Comparison of ENCODE assay signal across 26 cellular contexts in the genomic region with DNA sequence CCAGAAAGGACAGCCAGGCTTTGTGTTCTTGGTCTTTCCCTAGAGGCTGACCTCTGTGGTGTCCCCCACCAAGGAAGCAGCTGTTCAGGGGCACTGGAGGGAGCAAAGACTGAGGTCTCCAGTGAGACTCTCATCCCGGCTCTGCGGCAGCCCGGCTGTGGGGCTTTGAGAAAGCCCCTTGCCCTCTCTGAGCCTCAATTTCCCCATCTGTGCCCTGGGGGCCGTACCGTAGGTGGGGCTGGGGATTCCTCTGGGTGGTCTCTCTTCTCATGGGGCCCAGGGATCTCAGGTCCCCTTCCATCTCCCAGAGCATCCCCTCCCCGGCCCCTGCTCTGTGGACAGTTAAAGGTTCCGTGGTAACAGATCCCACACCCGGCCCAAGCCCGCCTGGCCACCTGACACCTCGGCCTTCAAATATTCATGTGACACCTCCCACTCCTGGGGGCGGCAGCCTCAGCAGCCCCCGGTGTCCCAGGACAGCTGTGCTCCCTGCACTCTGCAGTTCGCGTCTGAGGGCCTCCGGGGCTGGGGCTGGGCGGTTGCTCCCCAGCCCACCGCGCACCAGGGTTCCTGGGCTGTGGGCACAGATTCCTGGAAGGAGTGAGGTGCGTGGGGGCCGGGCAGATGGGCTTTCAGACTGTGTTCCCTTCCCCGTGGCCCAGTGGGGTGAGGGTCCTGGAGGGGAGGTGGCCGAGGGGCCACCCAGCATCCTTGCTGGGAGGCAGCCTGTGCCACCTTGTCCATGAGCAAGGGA. TPM values are rescaled to one million over a fixed set of nuclear protein-coding genes. Genes with fewer than 3 reads are reported as not detected.
DNase-seq lines count a peak whose midpoint lies in the region; ATAC-seq, FAIRE-seq and TF ChIP-seq lines count a peak whose summit lies in the region.
"Had no signal": no experiment of that assay in that cellular context is flagged by ENCODE, and none has a peak within 500 bp of the region (broad histone marks: within the 10 kb centered on the region; RNA-seq: fewer than 3 reads in every experiment).

No MANE protein-coding gene starts in this region.

- no peak overlapping the region for H3K4me3 ChIP-seq in endodermal cell (ENCODE audit: low read length)
- no peak overlapping the region for H3K4me3 ChIP-seq in mucosa of descending colon
- H3K4me3 ChIP-seq: A549, GM23248, SJSA1 had no signal

- H3K36me3 ChIP-seq in endodermal cell (ENCODE audit: control insufficient read depth, insufficient read depth, low read length) (no peaks in the 10 kb centered on the region), mucosa of descending colon (ENCODE audit: low read depth) (no peaks in the 10 kb centered on the region)
- H3K36me3 ChIP-seq: BE2C, SJSA1 had no signal

- TF ChIP-seq CTCF in natural killer cell (IDR thresholded peaks at IDR 0.05), result no peak
- no peak for TF ChIP-seq CTCF in endodermal cell (conservative IDR thresholded peaks at IDR 0.05)
- TF ChIP-seq CTCF in mucosa of descending colon (IDR thresholded peaks at IDR 0.05), result no peak

- H3K9me3 Mint-ChIP-seq in natural killer cell treated with Interleukin-12 subunit alpha and Interleukin-12 subunit beta and Interleukin-15 and Interleukin-18, amount 100 ng/mL, for 72 hours, result no peaks in the 10 kb centered on the region
- H3K9me3 Mint-ChIP-seq in natural killer cell (no peaks in the 10 kb centered on the region), endodermal cell (no peaks in the 10 kb centered on the region)
- H3K9me3 Mint-ChIP-seq: CD4-positive, alpha-beta T cell had no signal

- WGBS in endodermal cell (ENCODE audit: insufficient coverage in 1 of 2, insufficient read length in 1 of 2), 2 experiments, result 81 to 87% methylated on average over 6 to 22 of the region's 22 CpGs

- no peak overlapping the region for H3K27ac Mint-ChIP-seq in natural killer cell treated with Interleukin-12 subunit alpha and Interleukin-12 subunit beta and Interleukin-15 and Interleukin-18, amount 100 ng/mL, for 72 hours
- no peak overlapping the region for H3K27ac Mint-ChIP-seq in natural killer cell
- H3K27ac Mint-ChIP-seq in endodermal cell, result no peak overlapping the region
- H3K27ac Mint-ChIP-seq: CD4-positive, alpha-beta T cell had no signal

- peaks cover 6% of the 10 kb centered on the region for H3K27me3 ChIP-seq in endodermal cell (ENCODE audit: control insufficient read depth, insufficient read depth, low read length, poor library complexity, severe bottlenecking)
- H3K27me3 ChIP-seq: BE2C, SJSA1 had no signal

- H3K4me1 Mint-ChIP-seq in natural killer cell treated with Interleukin-12 subunit alpha and Interleukin-12 subunit beta and Interleukin-15 and Interleukin-18, amount 100 ng/mL, for 72 hours (ENCODE audit: low read depth in 2 of 2), result no peaks in the 10 kb centered on the region
- H3K4me1 Mint-ChIP-seq in natural killer cell, result no peaks in the 10 kb centered on the region
- H3K4me1 Mint-ChIP-seq in endodermal cell, result no peaks in the 10 kb centered on the region

- H3K4me3 Mint-ChIP-seq in natural killer cell treated with Interleukin-12 subunit alpha and Interleukin-12 subunit beta and Interleukin-15 and Interleukin-18, amount 100 ng/mL, for 72 hours, result no peak overlapping the region
- H3K4me3 Mint-ChIP-seq in natural killer cell (no peak overlapping the region), endodermal cell (no peak overlapping the region)
- H3K4me3 Mint-ChIP-seq: CD4-positive, alpha-beta T cell had no signal

- H3K9ac ChIP-seq in endodermal cell (ENCODE audit: extremely low read depth, low read length, poor library complexity, severe bottlenecking), result no peak overlapping the region
- H3K9ac ChIP-seq: GM23248, KMS-11 had no signal

- H3K4me1 ChIP-seq in endodermal cell (ENCODE audit: control insufficient read depth, insufficient read depth, low read length) (no peaks in the 10 kb centered on the region), mucosa of descending colon (ENCODE audit: low read depth) (no peaks in the 10 kb centered on the region)
- H3K4me1 ChIP-seq: A549, BE2C, Caco-2 had no signal

- DNase-seq in natural killer cell treated with Interleukin-12 subunit alpha and Interleukin-12 subunit beta and Interleukin-15 and Interleukin-18, amount 100 ng/mL, for 72 hours (ENCODE audit: low spot score), result peak; percentile 50
- no peak for DNase-seq in natural killer cell
- peak; percentile 26 for DNase-seq in endodermal cell
- DNase-seq in mucosa of descending colon, result peak in 2 of 3 donors; percentile 1 to 29
- no peak for DNase-seq in H54 (ENCODE audit: insufficient read length, low spot score)
- DNase-seq in NCI-H524 (lab: John Stamatoyannopoulos, UW), result no peak
- DNase-seq: Caco-2, DMS 273 treated with DMSO at 0.1 percent for 48 hours, DMS79 treated with DMSO at 0.1 percent for 48 hours, GM23248, IMR-90, MV-4-11, NCI-H1694, NCI-H2081, NCI-H2171, NCI-H345, NCI-H524 treated with DMSO at 0.1 percent for 48 hours, NCI-H82 had no signal

- TF ChIP-seq POLR2A in H54 (IDR thresholded peaks at IDR 0.05; ENCODE audit: low read depth, low read length), result no peak

- peaks cover 0 to 7% of the 10 kb centered on the region in 2 donors for H3K27me3 Mint-ChIP-seq in natural killer cell treated with Interleukin-12 subunit alpha and Interleukin-12 subunit beta and Interleukin-15 and Interleukin-18, amount 100 ng/mL, for 72 hours
- peaks cover 0 to 7% of the 10 kb centered on the region in 2 donors for H3K27me3 Mint-ChIP-seq in natural killer cell (ENCODE audit: low read depth in 2 of 2)
- H3K27me3 Mint-ChIP-seq in endodermal cell (ENCODE audit: insufficient read depth), result peaks cover under 1% of the 10 kb centered on the region
- H3K27me3 Mint-ChIP-seq: CD4-positive, alpha-beta T cell had no signal

- FAIRE-seq in H54 (lab: Jason Lieb, UNC), result no peak
- FAIRE-seq: A549 had no signal

- no peaks in the 10 kb centered on the region for H3K36me3 Mint-ChIP-seq in natural killer cell treated with Interleukin-12 subunit alpha and Interleukin-12 subunit beta and Interleukin-15 and Interleukin-18, amount 100 ng/mL, for 72 hours
- H3K36me3 Mint-ChIP-seq in natural killer cell, result no peaks in the 10 kb centered on the region
- no peaks in the 10 kb centered on the region for H3K36me3 Mint-ChIP-seq in endodermal cell (ENCODE audit: low read depth)

- H3K27ac ChIP-seq in endodermal cell (ENCODE audit: low read depth, low read length), result peak overlapping the region; percentile 49
- H3K27ac ChIP-seq: A549, GM23248, KMS-11, SJSA1 had no signal

- ATAC-seq in natural killer cell treated with Interleukin-12 subunit alpha and Interleukin-12 subunit beta and Interleukin-15 and Interleukin-18, amount 100 ng/mL, for 72 hours, result no peak
- ATAC-seq in natural killer cell (no peak), mucosa of descending colon (no peak), GM19452 (IDR thresholded peaks at IDR 0.05; ENCODE audit: unreplicated experiment) (no peak)
- ATAC-seq: A549, HCT116, Panc1 had no signal

- intact Hi-C loops in natural killer cell (cut with micrococcal nuclease) (no loop called here), mucosa of descending colon (cut with DNase I, micrococcal nuclease) (no loop called here)

- H3K9me3 ChIP-seq in endodermal cell (ENCODE audit: control insufficient read depth, low read length), result no peaks in the 10 kb centered on the region
- H3K9me3 ChIP-seq in mucosa of descending colon, result no peaks in the 10 kb centered on the region
- H3K9me3 ChIP-seq: A549, BE2C, Caco-2, SJSA1 had no signal

RNA-seq across cellular contexts. Expression of a gene that starts 15.1 kb away (rescaled TPM):
- not detected for total RNA-seq in natural killer cell treated with Interleukin-12 subunit alpha and Interleukin-12 subunit beta and Interleukin-15 and Interleukin-18, amount 100 ng/mL, for 72 hours
- total RNA-seq in natural killer cell (not detected), endodermal cell (not detected), mucosa of descending colon (1 to 10 TPM in 1 of 3 donors, under 1 TPM in 2; 0.17 to 1.1 (median 0.24) TPM)
- 0.25 TPM for polyA plus RNA-seq in endodermal cell (2013, experiment 1 of 2)
- 0.41 TPM for polyA plus RNA-seq in endodermal cell (2013, experiment 2 of 2)
- total RNA-seq: CD4-positive, alpha-beta T cell had no signal

RNA-seq across cellular contexts. Expression of a gene that starts 23.3 kb away (rescaled TPM):
- under 1 TPM in 1 of 2 donors, not detected in 1; 0.19 TPM for total RNA-seq in natural killer cell treated with Interleukin-12 subunit alpha and Interleukin-12 subunit beta and Interleukin-15 and Interleukin-18, amount 100 ng/mL, for 72 hours
- total RNA-seq in natural killer cell (not detected), endodermal cell (under 1 TPM; 0.15 to 0.86 TPM), mucosa of descending colon (under 1 TPM; 0.23 to 0.63 (median 0.47) TPM)
- polyA plus RNA-seq in endodermal cell (2013, experiment 1 of 2), result 0.32 TPM
- polyA plus RNA-seq in endodermal cell (2013, experiment 2 of 2), result 0.25 TPM
- total RNA-seq: Caco-2; CD4-positive, alpha-beta T cell had no signal

RNA-seq across cellular contexts. Expression of a gene that starts 35.4 kb away (rescaled TPM):
- total RNA-seq in natural killer cell treated with Interleukin-12 subunit alpha and Interleukin-12 subunit beta and Interleukin-15 and Interleukin-18, amount 100 ng/mL, for 72 hours, result 1 to 10 TPM in 1 of 2 donors, under 1 TPM in 1; 0.20 to 3.8 TPM
- total RNA-seq in natural killer cell (1 to 10 TPM in 2 of 3 donors, under 1 TPM in 1; 0.33 to 4.8 (median 4.3) TPM), endodermal cell (1 to 10 TPM in 1 of 2 donors, under 1 TPM in 1; 0.48 to 1.6 TPM), mucosa of descending colon (under 1 TPM; 0.38 to 0.58 (median 0.51) TPM)
- 3.4 TPM for polyA plus RNA-seq in endodermal cell (2013, experiment 1 of 2)
- polyA plus RNA-seq in endodermal cell (2013, experiment 2 of 2), result 2.0 TPM
- total RNA-seq: CD4-positive, alpha-beta T cell had no signal

Comparison
In these comparisons a context has a peak if more than half of its experiments do, and no peak if none do; other contexts are left out.
1. DNase-seq: peak in natural killer cell treated with Interleukin-12 subunit alpha and Interleukin-12 subunit beta and Interleukin-15 and Interleukin-18, amount 100 ng/mL, for 72 hours (single experiment), endodermal cell (single experiment) and mucosa of descending colon (2 of 3); none in natural killer cell (single experiment), H54 (single experiment) and NCI-H524 (0 of 2).